ENCODE assay signal across 8 cellular contexts in genomic region chr18:21242141-21243040, GRCh38. TPM values are rescaled to one million over a fixed set of nuclear protein-coding genes. Genes with fewer than 3 reads are reported as not detected.
DNase-seq lines count a peak whose midpoint lies in the region; ATAC-seq and TF ChIP-seq lines count a peak whose summit lies in the region.

Gene GREB1L, plus strand, starts transcription at chr18:21242232. Its CDS starts 141,287 bp downstream, at chr18:21383519.

- H3K79me2 ChIP-seq in GM23338 (replicated peaks; ENCODE audit: insufficient read depth): no peaks in the 10 kb centered on the region

- peaks cover 0 to 3% (median 0%) of the 10 kb centered on the region in 10 experiments; a peak in 1 of 20 replicates for H3K4me1 ChIP-seq in BLaER1 treated with 17β-estradiol and CSF1 and Interleukin-3, amounts not matched to agents 10 nM and 100 nM
- peaks cover 18% of the 10 kb centered on the region for H3K4me1 ChIP-seq in GM23338 (ENCODE audit: insufficient read depth)

- no peaks in the 10 kb centered on the region for H3K36me3 ChIP-seq in BLaER1 treated with 17β-estradiol and CSF1 and Interleukin-3, amounts not matched to agents 10 nM and 100 nM
- no peaks in the 10 kb centered on the region for H3K36me3 ChIP-seq in GM23338 (ENCODE audit: insufficient read depth)

- H3K27me3 Mint-ChIP-seq in GM23338 (ENCODE audit: insufficient read depth, low read depth, poor library complexity): peaks cover 74% of the 10 kb centered on the region
- peaks cover 30% of the 10 kb centered on the region for H3K27me3 Mint-ChIP-seq in chondrocyte (ENCODE audit: low read depth)

- H3K9me2 ChIP-seq in GM23338 (ENCODE audit: insufficient read depth): no peaks in the 10 kb centered on the region

- peaks cover 8 to 22% (median 18%) of the 10 kb centered on the region in 11 experiments; a peak in 18 of 22 replicates for H3K9me3 ChIP-seq in BLaER1 treated with 17β-estradiol and CSF1 and Interleukin-3, amounts not matched to agents 10 nM and 100 nM (replicated peaks in 1 of 11)

- ATAC-seq in GM23338 (peak; percentile 92), left colon (peak; percentile 97), GM19463 (IDR thresholded peaks at IDR 0.05; ENCODE audit: unreplicated experiment) (no peak)

- peak within 1 kb of the TSS; percentile 90 for H2AFZ ChIP-seq in GM23338

- H3K9me3 Mint-ChIP-seq in GM23338 (no peaks in the 10 kb centered on the region), chondrocyte (ENCODE audit: low read depth) (no peaks in the 10 kb centered on the region)

- H3K27ac ChIP-seq in BLaER1 treated with 17β-estradiol and CSF1 and Interleukin-3, amounts not matched to agents 10 nM and 100 nM: no peak within 1 kb of the TSS
- H3K27ac ChIP-seq in GM23338 (ENCODE audit: low read depth): no peak within 1 kb of the TSS

- H3K4me2 ChIP-seq in BLaER1 treated with 17β-estradiol and CSF1 and Interleukin-3, amounts not matched to agents 10 nM and 100 nM: peak within 1 kb of the TSS; percentile 50 to 80 (median 68); a peak in 21 of 22 replicates
- peak within 1 kb of the TSS; percentile 85 for H3K4me2 ChIP-seq in GM23338

- H3F3A ChIP-seq in GM23338 (replicated peaks; ENCODE audit: low read depth): no peaks in the 10 kb centered on the region

- intact Hi-C loops in left colon (cut with DNase I, micrococcal nuclease): no loop called here

- H3K4me1 Mint-ChIP-seq in GM23338: peaks cover 10% of the 10 kb centered on the region
- peaks cover 8% of the 10 kb centered on the region for H3K4me1 Mint-ChIP-seq in chondrocyte (ENCODE audit: low read depth)

- no peaks in the 10 kb centered on the region for H4K20me1 ChIP-seq in BLaER1 treated with 17β-estradiol and CSF1 and Interleukin-3, amounts not matched to agents 10 nM and 100 nM
- H4K20me1 ChIP-seq in GM23338 (replicated peaks; ENCODE audit: insufficient read depth): peaks cover 21% of the 10 kb centered on the region

- H3K27ac Mint-ChIP-seq in GM23338: no peak within 1 kb of the TSS
- peak within 1 kb of the TSS; percentile 36 for H3K27ac Mint-ChIP-seq in chondrocyte (ENCODE audit: unreplicated experiment)

- TF ChIP-seq CTCF in GM23338 (conservative IDR thresholded peaks at IDR 0.05; ENCODE audit: low read depth in 2 of 2) (peak in 1 of 2 experiments; percentile 33; a peak in 2 of 4 replicates), chondrocyte (IDR thresholded peaks at IDR 0.05) (peak; percentile 76)

- peak within 1 kb of the TSS; percentile 41 to 62 (median 52); a peak in 19 of 20 replicates for H3K4me3 ChIP-seq in BLaER1 treated with 17β-estradiol and CSF1 and Interleukin-3, amounts not matched to agents 10 nM and 100 nM
- H3K4me3 ChIP-seq in GM23338: peak within 1 kb of the TSS; percentile 70

- H3K27me3 ChIP-seq in BLaER1 treated with 17β-estradiol and CSF1 and Interleukin-3, amounts not matched to agents 10 nM and 100 nM: peaks cover 44 to 54% (median 50%) of the 10 kb centered on the region in 11 experiments
- peaks cover 98% of the 10 kb centered on the region for H3K27me3 ChIP-seq in GM23338 (ENCODE audit: insufficient read depth)

- DNase-seq in GM23338 (ENCODE audit: low spot score): peak; percentile 80
- DNase-seq in NCI-H774 (lab: John Stamatoyannopoulos, UW): peak; percentile 62
- no peak for DNase-seq in chondrocyte (ENCODE audit: low spot score)
- DNase-seq in left colon: peak in 1 of 2 donors; percentile 52
- DNase-seq in stimulated activated CD4-positive, alpha-beta T cell treated with anti-CD3 and anti-CD28 coated beads, Interleukin-4, amount 100 ng/mL, for 1 hour: peak; percentile 7
- DNase-seq in T-helper 9 cell: no peak

- no peak within 1 kb of the TSS for H3K9ac ChIP-seq in BLaER1 treated with 17β-estradiol and CSF1 and Interleukin-3, amounts not matched to agents 10 nM and 100 nM

- H3K36me3 Mint-ChIP-seq in GM23338 (ENCODE audit: low read depth): no peaks in the 10 kb centered on the region; the same call in 2 of the 3 replicates
- no peaks in the 10 kb centered on the region for H3K36me3 Mint-ChIP-seq in chondrocyte (ENCODE audit: low read depth)

- H3K4me3 Mint-ChIP-seq in GM23338 (peak within 1 kb of the TSS; percentile 70), chondrocyte (ENCODE audit: unreplicated experiment) (peak within 1 kb of the TSS; percentile 82)

TF ChIP-seq in GM23338, 12 proteins besides CTCF, POLR2A, EP300 and RAD21:
- TF ChIP-seq EZH2 (IDR thresholded peaks at IDR 0.05; ENCODE audit: low read depth, unreplicated experiment): peak; percentile 60
- TF ChIP-seq, protein P1, sequence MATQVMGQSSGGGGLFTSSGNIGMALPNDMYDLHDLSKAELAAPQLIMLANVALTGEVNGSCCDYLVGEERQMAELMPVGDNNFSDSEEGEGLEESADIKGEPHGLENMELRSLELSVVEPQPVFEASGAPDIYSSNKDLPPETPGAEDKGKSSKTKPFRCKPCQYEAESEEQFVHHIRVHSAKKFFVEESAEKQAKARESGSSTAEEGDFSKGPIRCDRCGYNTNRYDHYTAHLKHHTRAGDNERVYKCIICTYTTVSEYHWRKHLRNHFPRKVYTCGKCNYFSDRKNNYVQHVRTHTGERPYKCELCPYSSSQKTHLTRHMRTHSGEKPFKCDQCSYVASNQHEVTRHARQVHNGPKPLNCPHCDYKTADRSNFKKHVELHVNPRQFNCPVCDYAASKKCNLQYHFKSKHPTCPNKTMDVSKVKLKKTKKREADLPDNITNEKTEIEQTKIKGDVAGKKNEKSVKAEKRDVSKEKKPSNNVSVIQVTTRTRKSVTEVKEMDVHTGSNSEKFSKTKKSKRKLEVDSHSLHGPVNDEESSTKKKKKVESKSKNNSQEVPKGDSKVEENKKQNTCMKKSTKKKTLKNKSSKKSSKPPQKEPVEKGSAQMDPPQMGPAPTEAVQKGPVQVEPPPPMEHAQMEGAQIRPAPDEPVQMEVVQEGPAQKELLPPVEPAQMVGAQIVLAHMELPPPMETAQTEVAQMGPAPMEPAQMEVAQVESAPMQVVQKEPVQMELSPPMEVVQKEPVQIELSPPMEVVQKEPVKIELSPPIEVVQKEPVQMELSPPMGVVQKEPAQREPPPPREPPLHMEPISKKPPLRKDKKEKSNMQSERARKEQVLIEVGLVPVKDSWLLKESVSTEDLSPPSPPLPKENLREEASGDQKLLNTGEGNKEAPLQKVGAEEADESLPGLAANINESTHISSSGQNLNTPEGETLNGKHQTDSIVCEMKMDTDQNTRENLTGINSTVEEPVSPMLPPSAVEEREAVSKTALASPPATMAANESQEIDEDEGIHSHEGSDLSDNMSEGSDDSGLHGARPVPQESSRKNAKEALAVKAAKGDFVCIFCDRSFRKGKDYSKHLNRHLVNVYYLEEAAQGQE (IDR thresholded peaks at IDR 0.05; ENCODE audit: unreplicated experiment): no peak

RNA-seq across cellular contexts. Expression of gene GREB1L, which starts in this region (rescaled TPM):
- 0.03 TPM in 1 of 2 replicates, not detected in the other for total RNA-seq in GM23338 (2014; rRNA removed; shearing (Covaris generic))
- polyA plus RNA-seq in GM23338 (2016; fragmentation: Nextera tagmentation; extraction: Ambion mirVana): 0.21 and 0.29 TPM in 2 replicates
- 2.3 to 4.1 TPM (median 2.4 TPM) in 3 replicates for total RNA-seq in chondrocyte
- total RNA-seq in left colon: under 1 TPM in 1 of 2 donors, not detected in 1; 0.28 TPM

Comparison
In these comparisons a context has a peak if more than half of its experiments do, and no peak if none do; other contexts are left out.
1. Peak in DNase-seq, ATAC-seq, H3K4me3 ChIP-seq and H3K4me2 ChIP-seq in GM23338; RNA of the gene not detected or under 1 TPM.
2. Peak in ATAC-seq in left colon; RNA of the gene not detected or under 1 TPM.
3. DNase-seq: peak in NCI-H774 (single experiment) and stimulated activated CD4-positive, alpha-beta T cell treated with anti-CD3 and anti-CD28 coated beads, Interleukin-4, amount 100 ng/mL, for 1 hour (single experiment); none in chondrocyte (single experiment) and T-helper 9 cell (single experiment).